In the genomic region with DNA sequence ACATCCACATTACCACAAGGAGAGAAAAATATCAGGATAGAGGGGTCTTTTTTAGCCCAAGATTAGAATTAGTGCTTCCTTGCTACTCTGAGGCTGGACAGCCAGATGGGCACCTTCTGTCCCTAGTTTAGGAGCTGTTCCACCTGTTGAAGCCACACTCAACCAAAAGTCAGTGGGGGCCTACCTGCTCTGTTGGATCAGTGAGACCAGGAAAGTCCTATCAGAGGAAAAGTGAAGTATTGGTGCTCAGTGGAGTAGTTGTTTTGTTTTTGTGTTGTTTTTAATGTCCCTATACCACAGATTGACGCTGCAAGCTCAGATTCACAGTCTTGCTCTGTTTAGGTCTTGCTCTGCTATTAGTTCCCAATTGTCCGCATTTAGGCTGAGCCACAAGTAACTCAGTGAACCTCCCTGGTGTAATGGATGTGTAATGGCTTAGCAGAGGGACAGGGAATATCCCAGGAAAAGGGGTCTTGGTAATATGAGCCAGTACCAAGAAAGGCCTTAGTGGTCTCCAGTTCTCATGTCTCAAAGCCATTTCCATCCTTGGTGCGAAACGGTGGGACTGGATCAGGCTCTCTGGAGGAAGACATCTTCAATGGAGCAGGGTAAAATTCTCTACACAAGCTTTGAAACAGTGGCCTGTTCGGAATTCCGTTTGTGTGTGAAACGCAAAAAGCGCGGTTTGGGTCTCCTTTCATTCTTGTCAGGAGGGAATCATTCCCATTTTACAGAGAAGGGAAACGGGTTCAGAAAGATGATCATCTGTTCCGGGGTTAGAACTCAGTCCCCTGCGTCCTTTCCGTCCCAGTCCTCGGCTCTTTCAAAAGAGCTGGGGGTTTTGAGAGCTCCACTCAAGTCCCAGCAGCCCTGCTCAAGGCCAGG, we compare ENCODE assay signal across 8 cellular contexts. TPM values are rescaled to one million over a fixed set of nuclear protein-coding genes. Genes with fewer than 3 reads are reported as not detected.
A peak's percentile ranks its signal among the peaks of the same experiment; 100 is the strongest.
DNase-seq lines count a peak whose midpoint lies in the region; TF ChIP-seq lines count a peak whose summit lies in the region.

No MANE protein-coding gene starts in this region.

- H3K4me1 ChIP-seq in Karpas-422 (ENCODE audit: low read length): peaks cover 14% of the 10 kb centered on the region

- H3K9me3 Mint-ChIP-seq in nephron: no peaks in the 10 kb centered on the region

- H3K9ac ChIP-seq in Karpas-422 (ENCODE audit: low read length): peak overlapping the region; percentile 87

- H3K9me2 ChIP-seq in Karpas-422 (replicated peaks; ENCODE audit: insufficient read depth, low read length): no peaks in the 10 kb centered on the region

- no peaks in the 10 kb centered on the region for H3K9me3 ChIP-seq in Karpas-422 (ENCODE audit: low read length)

- H3K27me3 ChIP-seq in Karpas-422 (ENCODE audit: low read length): no peaks in the 10 kb centered on the region

- peaks cover 4% of the 10 kb centered on the region for H3K4me1 Mint-ChIP-seq in nephron

- no peak overlapping the region for H2AFZ ChIP-seq in Karpas-422 (ENCODE audit: low read length)

- peak overlapping the region; percentile 71 for H3K27ac ChIP-seq in C4-2B
- no peak overlapping the region for H3K27ac ChIP-seq in Karpas-422 (ENCODE audit: low read length)

- H3K4me3 Mint-ChIP-seq in nephron: peak overlapping the region; percentile 75 to 89 (median 85)

- no peaks in the 10 kb centered on the region for H3K27me3 Mint-ChIP-seq in nephron (ENCODE audit: low read depth)

- TF ChIP-seq CTCF in C4-2B (conservative IDR thresholded peaks at IDR 0.05) (no peak), choroid plexus epithelial cell (conservative IDR thresholded peaks at IDR 0.05; ENCODE audit: low read depth, low read length) (no peak), nephron (IDR thresholded peaks at IDR 0.05; ENCODE audit: unreplicated experiment in 3 of 3) (no peak)

- peak overlapping the region; percentile 91 for H3K4me2 ChIP-seq in Karpas-422 (ENCODE audit: low read depth, low read length, poor library complexity, severe bottlenecking)

- H3K36me3 Mint-ChIP-seq in nephron (ENCODE audit: low read depth): peaks cover 45% of the 10 kb centered on the region

- DNase-seq in Karpas-422 (no peak), choroid plexus epithelial cell (ENCODE audit: low read depth) (no peak), HT-29 (ENCODE audit: low spot score) (no peak), middle frontal gyrus (ENCODE audit: extremely low spot score, low spot score) (no peak), dedifferentiated amniotic fluid mesenchymal stem cell (ENCODE audit: extremely low spot score) (no peak), OCI-M2 (lab: John Stamatoyannopoulos, UW; ENCODE audit: unreplicated experiment) (no peak)

- peaks cover 3% of the 10 kb centered on the region; the same call in 1 of the 2 replicates for H4K20me1 ChIP-seq in Karpas-422 (ENCODE audit: insufficient read depth, low read depth, low read length)

- peak overlapping the region in 1 of 3 experiments; percentile 14 for H3K27ac Mint-ChIP-seq in nephron

- peaks cover 28% of the 10 kb centered on the region for H3K79me2 ChIP-seq in Karpas-422 (ENCODE audit: low read length)

- H3K36me3 ChIP-seq in Karpas-422 (ENCODE audit: insufficient read depth, low read length): peaks cover 54% of the 10 kb centered on the region; the same call in 1 of the 2 replicates

- H3K4me3 ChIP-seq in Karpas-422 (ENCODE audit: low read length) (peak overlapping the region; percentile 89), choroid plexus epithelial cell (ENCODE audit: low read depth, low read length) (peak overlapping the region; percentile 76)

RNA-seq across cellular contexts. Expression of a gene that starts 0.6 kb away (rescaled TPM):
- total RNA-seq in Karpas-422 (2014; rRNA removed; shearing (Covaris generic); ENCODE audit: low replicate concordance): 68.3 and 81.0 TPM in 2 replicates
- 53.4 and 54.6 TPM in 2 replicates for total RNA-seq in HT-29 (2014; rRNA removed; shearing (Covaris generic))

RNA-seq across cellular contexts. Expression of a gene that starts 23.7 kb away (rescaled TPM):
- 56.1 and 92.1 TPM in 2 replicates for total RNA-seq in Karpas-422 (2014; rRNA removed; shearing (Covaris generic); ENCODE audit: low replicate concordance)
- total RNA-seq in HT-29 (2014; rRNA removed; shearing (Covaris generic)): 71.4 and 77.9 TPM in 2 replicates

RNA-seq across cellular contexts. Expression of a gene that starts 51.0 kb away (rescaled TPM):
- total RNA-seq in Karpas-422 (2014; rRNA removed; shearing (Covaris generic); ENCODE audit: low replicate concordance): 29.4 and 42.7 TPM in 2 replicates
- total RNA-seq in HT-29 (2014; rRNA removed; shearing (Covaris generic)): 80.5 and 85.2 TPM in 2 replicates

RNA-seq across cellular contexts. Expression of a gene that starts 57.1 kb away (rescaled TPM):
- 60.8 and 89.0 TPM in 2 replicates for total RNA-seq in Karpas-422 (2014; rRNA removed; shearing (Covaris generic); ENCODE audit: low replicate concordance)
- total RNA-seq in HT-29 (2014; rRNA removed; shearing (Covaris generic)): 23.1 and 27.1 TPM in 2 replicates
